In genomic region chr20:8250539-8251200, GRCh38 we compare ENCODE assay signal across 1 cellular context.
A peak's percentile ranks its signal among the peaks of the same experiment; 100 is the strongest.
TF ChIP-seq lines count a peak whose summit lies in the region.

No MANE protein-coding gene starts in this region.

TF ChIP-seq in HepG2, 621 proteins besides CTCF, POLR2A, EP300 and RAD21 (continued from another document and continues in another):
- peak; percentile 64; the same call in 1 of the 2 replicates for TF ChIP-seq ZBED4 (CRISPR knock-in tag; IDR thresholded peaks at IDR 0.05; ENCODE audit: borderline replicate concordance)
- no peak for TF ChIP-seq CENPT (CRISPR knock-in tag; IDR thresholded peaks at IDR 0.05; ENCODE audit: low read depth)
- TF ChIP-seq FOSL1 (CRISPR knock-in tag; IDR thresholded peaks at IDR 0.05; ENCODE audit: borderline replicate concordance): peak; percentile 70; the same call in 1 of the 2 replicates
- TF ChIP-seq CENPX (CRISPR knock-in tag; IDR thresholded peaks at IDR 0.05): no peak
- no peak for TF ChIP-seq ZNF44 (CRISPR knock-in tag; IDR thresholded peaks at IDR 0.05)
- no peak for TF ChIP-seq MLLT10 (CRISPR knock-in tag; IDR thresholded peaks at IDR 0.05)
- TF ChIP-seq DRAP1 (CRISPR knock-in tag; IDR thresholded peaks at IDR 0.05): peak; percentile 65; the same call in 1 of the 2 replicates
- TF ChIP-seq MXD1 (CRISPR knock-in tag; IDR thresholded peaks at IDR 0.05): no peak
- TF ChIP-seq MNT (IDR thresholded peaks at IDR 0.05): no peak
- peak; percentile 93 for TF ChIP-seq FOXA1 (IDR thresholded peaks at IDR 0.05)
- peak; percentile 94 for TF ChIP-seq FOXA1 (CRISPR knock-in tag; IDR thresholded peaks at IDR 0.05)
- TF ChIP-seq FOXP4 (CRISPR knock-in tag; IDR thresholded peaks at IDR 0.05): peak; percentile 100
- TF ChIP-seq MAX (IDR thresholded peaks at IDR 0.05): peak; percentile 61; the same call in 1 of the 2 replicates
- peak; percentile 35; the same call in 1 of the 2 replicates for TF ChIP-seq ZSCAN12 (CRISPR knock-in tag; IDR thresholded peaks at IDR 0.05)
- no peak for TF ChIP-seq POLR2G (IDR thresholded peaks at IDR 0.05; ENCODE audit: low read depth, low read length)
- TF ChIP-seq ZNF10 (CRISPR knock-in tag; IDR thresholded peaks at IDR 0.05; ENCODE audit: borderline replicate concordance, low read depth): no peak
- peak; percentile 27; the same call in 1 of the 2 replicates for TF ChIP-seq ELF4 (CRISPR knock-in tag; IDR thresholded peaks at IDR 0.05; ENCODE audit: borderline replicate concordance)
- no peak for TF ChIP-seq ATF5 (CRISPR knock-in tag; IDR thresholded peaks at IDR 0.05; ENCODE audit: low read depth)
- peak; percentile 71; the same call in 1 of the 2 replicates for TF ChIP-seq ZNF747 (CRISPR knock-in tag; IDR thresholded peaks at IDR 0.05; ENCODE audit: borderline replicate concordance)
- no peak for TF ChIP-seq RFXAP (CRISPR knock-in tag; IDR thresholded peaks at IDR 0.05; ENCODE audit: borderline replicate concordance)
- peak; percentile 100 for TF ChIP-seq ISL2 (CRISPR knock-in tag; IDR thresholded peaks at IDR 0.05)
- peak; percentile 20; the same call in 1 of the 2 replicates for TF ChIP-seq JDP2 (CRISPR knock-in tag; IDR thresholded peaks at IDR 0.05; ENCODE audit: borderline replicate concordance)
- TF ChIP-seq ZNF878 (CRISPR knock-in tag; IDR thresholded peaks at IDR 0.05): peak; percentile 95; the same call in 1 of the 2 replicates
- no peak for TF ChIP-seq GRHL1 (CRISPR knock-in tag; conservative IDR thresholded peaks at IDR 0.05)
- TF ChIP-seq HDAC2 (CRISPR knock-in tag; IDR thresholded peaks at IDR 0.05): peak; percentile 99
- no peak; the same call in 1 of the 2 replicates for TF ChIP-seq ZBTB4 (CRISPR knock-in tag; IDR thresholded peaks at IDR 0.05; ENCODE audit: borderline replicate concordance)
- no peak for TF ChIP-seq ZNF761 (CRISPR knock-in tag; conservative IDR thresholded peaks at IDR 0.05)
- no peak for TF ChIP-seq ZNF563 (CRISPR knock-in tag; IDR thresholded peaks at IDR 0.05)
- TF ChIP-seq TEAD2 (CRISPR knock-in tag; IDR thresholded peaks at IDR 0.05): no peak
- TF ChIP-seq REXO4 (CRISPR knock-in tag; IDR thresholded peaks at IDR 0.05; ENCODE audit: borderline replicate concordance): no peak
- no peak for TF ChIP-seq RAD51 (IDR thresholded peaks at IDR 0.05; ENCODE audit: borderline replicate concordance)
- peak; percentile 84; the same call in 1 of the 2 replicates for TF ChIP-seq CSRNP1 (CRISPR knock-in tag; IDR thresholded peaks at IDR 0.05)
- TF ChIP-seq SSRP1 (CRISPR knock-in tag; IDR thresholded peaks at IDR 0.05): no peak; the same call in 1 of the 2 replicates
- peak; percentile 99 for TF ChIP-seq SOX13 (IDR thresholded peaks at IDR 0.05)
- TF ChIP-seq SOX13 (CRISPR knock-in tag; conservative IDR thresholded peaks at IDR 0.05 in 1 of 2, IDR thresholded peaks at IDR 0.05 in 1 of 2): peak in 1 of 2 experiments; percentile 100; a peak in 2 of 4 replicates
- no peak for TF ChIP-seq ZNF777 (CRISPR knock-in tag; IDR thresholded peaks at IDR 0.05)
- TF ChIP-seq ZNF629 (CRISPR knock-in tag; conservative IDR thresholded peaks at IDR 0.05): 0 out of 2 replicates have a peak, but pooled peaks have one; percentile 24
- TF ChIP-seq CEBPB (IDR thresholded peaks at IDR 0.05; ENCODE audit: borderline replicate concordance, low read depth, low read length): no peak
- TF ChIP-seq NFE2L2 (IDR thresholded peaks at IDR 0.05; ENCODE audit: low read length): no peak; the same call in 1 of the 2 replicates
- peak; percentile 90; the same call in 1 of the 2 replicates for TF ChIP-seq RFXANK (CRISPR knock-in tag; IDR thresholded peaks at IDR 0.05)
- 0 out of 2 replicates have a peak, but pooled peaks have one; percentile 65 for TF ChIP-seq ZSCAN31 (CRISPR knock-in tag; IDR thresholded peaks at IDR 0.05; ENCODE audit: low read depth)
- TF ChIP-seq ZBTB8A (CRISPR knock-in tag; IDR thresholded peaks at IDR 0.05; ENCODE audit: borderline replicate concordance, low read depth): no peak
- TF ChIP-seq ZNF234 (CRISPR knock-in tag; conservative IDR thresholded peaks at IDR 0.05): no peak
- peak; percentile 90; the same call in 1 of the 2 replicates for TF ChIP-seq ZSCAN5A (CRISPR knock-in tag; IDR thresholded peaks at IDR 0.05; ENCODE audit: borderline replicate concordance)
- TF ChIP-seq PRPF4 (IDR thresholded peaks at IDR 0.05; ENCODE audit: low read depth, low read length, poor library complexity, severe bottlenecking): no peak
- no peak for TF ChIP-seq ZNF296 (CRISPR knock-in tag; conservative IDR thresholded peaks at IDR 0.05)
- TF ChIP-seq ZNF143 (CRISPR knock-in tag; IDR thresholded peaks at IDR 0.05): peak; percentile 72
- peak; percentile 57; the same call in 1 of the 2 replicates for TF ChIP-seq ESRRA (CRISPR knock-in tag; IDR thresholded peaks at IDR 0.05; ENCODE audit: low read depth)
- no peak for TF ChIP-seq MTF1 (CRISPR knock-in tag; IDR thresholded peaks at IDR 0.05)
